1 cellular context compared by ENCODE assay signal in the genomic region with DNA sequence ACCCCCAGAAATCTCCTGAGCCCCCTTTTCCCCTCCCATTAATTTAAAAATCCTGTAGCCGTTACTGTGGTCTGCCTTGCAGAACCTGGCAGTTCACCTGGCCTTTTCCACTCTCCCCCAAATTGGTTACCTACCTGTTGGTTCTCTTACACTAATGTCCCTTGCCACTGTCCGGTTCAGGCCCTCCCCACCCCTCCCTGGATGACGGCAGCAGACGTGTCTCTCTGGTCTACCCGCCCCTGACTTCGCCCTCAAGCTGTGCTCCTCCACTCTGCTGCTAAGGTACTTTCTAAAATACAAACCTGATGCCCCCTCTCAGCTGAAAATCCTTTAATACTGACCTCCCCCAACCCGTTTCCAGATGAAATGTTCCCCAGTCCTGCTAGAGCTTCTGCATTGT.
TF ChIP-seq lines count a peak whose summit lies in the region.

No MANE protein-coding gene starts in this region.

TF ChIP-seq in GM23338, 12 proteins besides CTCF, POLR2A, EP300 and RAD21 (continued from another document):
- TF ChIP-seq, protein P1, sequence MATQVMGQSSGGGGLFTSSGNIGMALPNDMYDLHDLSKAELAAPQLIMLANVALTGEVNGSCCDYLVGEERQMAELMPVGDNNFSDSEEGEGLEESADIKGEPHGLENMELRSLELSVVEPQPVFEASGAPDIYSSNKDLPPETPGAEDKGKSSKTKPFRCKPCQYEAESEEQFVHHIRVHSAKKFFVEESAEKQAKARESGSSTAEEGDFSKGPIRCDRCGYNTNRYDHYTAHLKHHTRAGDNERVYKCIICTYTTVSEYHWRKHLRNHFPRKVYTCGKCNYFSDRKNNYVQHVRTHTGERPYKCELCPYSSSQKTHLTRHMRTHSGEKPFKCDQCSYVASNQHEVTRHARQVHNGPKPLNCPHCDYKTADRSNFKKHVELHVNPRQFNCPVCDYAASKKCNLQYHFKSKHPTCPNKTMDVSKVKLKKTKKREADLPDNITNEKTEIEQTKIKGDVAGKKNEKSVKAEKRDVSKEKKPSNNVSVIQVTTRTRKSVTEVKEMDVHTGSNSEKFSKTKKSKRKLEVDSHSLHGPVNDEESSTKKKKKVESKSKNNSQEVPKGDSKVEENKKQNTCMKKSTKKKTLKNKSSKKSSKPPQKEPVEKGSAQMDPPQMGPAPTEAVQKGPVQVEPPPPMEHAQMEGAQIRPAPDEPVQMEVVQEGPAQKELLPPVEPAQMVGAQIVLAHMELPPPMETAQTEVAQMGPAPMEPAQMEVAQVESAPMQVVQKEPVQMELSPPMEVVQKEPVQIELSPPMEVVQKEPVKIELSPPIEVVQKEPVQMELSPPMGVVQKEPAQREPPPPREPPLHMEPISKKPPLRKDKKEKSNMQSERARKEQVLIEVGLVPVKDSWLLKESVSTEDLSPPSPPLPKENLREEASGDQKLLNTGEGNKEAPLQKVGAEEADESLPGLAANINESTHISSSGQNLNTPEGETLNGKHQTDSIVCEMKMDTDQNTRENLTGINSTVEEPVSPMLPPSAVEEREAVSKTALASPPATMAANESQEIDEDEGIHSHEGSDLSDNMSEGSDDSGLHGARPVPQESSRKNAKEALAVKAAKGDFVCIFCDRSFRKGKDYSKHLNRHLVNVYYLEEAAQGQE (IDR thresholded peaks at IDR 0.05; ENCODE audit: unreplicated experiment), result no peak
- TF ChIP-seq, protein P2, sequence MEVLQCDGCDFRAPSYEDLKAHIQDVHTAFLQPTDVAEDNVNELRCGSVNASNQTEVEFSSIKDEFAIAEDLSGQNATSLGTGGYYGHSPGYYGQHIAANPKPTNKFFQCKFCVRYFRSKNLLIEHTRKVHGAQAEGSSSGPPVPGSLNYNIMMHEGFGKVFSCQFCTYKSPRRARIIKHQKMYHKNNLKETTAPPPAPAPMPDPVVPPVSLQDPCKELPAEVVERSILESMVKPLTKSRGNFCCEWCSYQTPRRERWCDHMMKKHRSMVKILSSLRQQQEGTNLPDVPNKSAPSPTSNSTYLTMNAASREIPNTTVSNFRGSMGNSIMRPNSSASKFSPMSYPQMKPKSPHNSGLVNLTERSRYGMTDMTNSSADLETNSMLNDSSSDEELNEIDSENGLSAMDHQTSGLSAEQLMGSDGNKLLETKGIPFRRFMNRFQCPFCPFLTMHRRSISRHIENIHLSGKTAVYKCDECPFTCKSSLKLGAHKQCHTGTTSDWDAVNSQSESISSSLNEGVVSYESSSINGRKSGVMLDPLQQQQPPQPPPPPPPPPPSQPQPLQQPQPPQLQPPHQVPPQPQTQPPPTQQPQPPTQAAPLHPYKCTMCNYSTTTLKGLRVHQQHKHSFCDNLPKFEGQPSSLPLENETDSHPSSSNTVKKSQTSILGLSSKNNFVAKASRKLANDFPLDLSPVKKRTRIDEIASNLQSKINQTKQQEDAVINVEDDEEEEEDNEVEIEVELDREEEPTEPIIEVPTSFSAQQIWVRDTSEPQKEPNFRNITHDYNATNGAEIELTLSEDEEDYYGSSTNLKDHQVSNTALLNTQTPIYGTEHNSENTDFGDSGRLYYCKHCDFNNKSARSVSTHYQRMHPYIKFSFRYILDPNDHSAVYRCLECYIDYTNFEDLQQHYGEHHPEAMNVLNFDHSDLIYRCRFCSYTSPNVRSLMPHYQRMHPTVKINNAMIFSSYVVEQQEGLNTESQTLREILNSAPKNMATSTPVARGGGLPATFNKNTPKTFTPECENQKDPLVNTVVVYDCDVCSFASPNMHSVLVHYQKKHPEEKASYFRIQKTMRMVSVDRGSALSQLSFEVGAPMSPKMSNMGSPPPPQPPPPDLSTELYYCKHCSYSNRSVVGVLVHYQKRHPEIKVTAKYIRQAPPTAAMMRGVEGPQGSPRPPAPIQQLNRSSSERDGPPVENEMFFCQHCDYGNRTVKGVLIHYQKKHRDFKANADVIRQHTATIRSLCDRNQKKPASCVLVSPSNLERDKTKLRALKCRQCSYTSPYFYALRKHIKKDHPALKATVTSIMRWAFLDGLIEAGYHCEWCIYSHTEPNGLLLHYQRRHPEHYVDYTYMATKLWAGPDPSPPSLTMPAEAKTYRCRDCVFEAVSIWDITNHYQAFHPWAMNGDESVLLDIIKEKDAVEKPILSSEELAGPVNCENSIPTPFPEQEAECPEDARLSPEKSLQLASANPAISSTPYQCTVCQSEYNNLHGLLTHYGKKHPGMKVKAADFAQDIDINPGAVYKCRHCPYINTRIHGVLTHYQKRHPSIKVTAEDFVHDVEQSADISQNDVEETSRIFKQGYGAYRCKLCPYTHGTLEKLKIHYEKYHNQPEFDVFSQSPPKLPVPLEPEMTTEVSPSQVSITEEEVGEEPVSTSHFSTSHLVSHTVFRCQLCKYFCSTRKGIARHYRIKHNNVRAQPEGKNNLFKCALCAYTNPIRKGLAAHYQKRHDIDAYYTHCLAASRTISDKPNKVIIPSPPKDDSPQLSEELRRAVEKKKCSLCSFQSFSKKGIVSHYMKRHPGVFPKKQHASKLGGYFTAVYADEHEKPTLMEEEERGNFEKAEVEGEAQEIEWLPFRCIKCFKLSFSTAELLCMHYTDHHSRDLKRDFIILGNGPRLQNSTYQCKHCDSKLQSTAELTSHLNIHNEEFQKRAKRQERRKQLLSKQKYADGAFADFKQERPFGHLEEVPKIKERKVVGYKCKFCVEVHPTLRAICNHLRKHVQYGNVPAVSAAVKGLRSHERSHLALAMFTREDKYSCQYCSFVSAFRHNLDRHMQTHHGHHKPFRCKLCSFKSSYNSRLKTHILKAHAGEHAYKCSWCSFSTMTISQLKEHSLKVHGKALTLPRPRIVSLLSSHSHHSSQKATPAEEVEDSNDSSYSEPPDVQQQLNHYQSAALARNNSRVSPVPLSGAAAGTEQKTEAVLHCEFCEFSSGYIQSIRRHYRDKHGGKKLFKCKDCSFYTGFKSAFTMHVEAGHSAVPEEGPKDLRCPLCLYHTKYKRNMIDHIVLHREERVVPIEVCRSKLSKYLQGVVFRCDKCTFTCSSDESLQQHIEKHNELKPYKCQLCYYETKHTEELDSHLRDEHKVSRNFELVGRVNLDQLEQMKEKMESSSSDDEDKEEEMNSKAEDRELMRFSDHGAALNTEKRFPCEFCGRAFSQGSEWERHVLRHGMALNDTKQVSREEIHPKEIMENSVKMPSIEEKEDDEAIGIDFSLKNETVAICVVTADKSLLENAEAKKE (CRISPR knock-in tag; IDR thresholded peaks at IDR 0.05), result no peak
- no peak for TF ChIP-seq ZNF114 (CRISPR knock-in tag; IDR thresholded peaks at IDR 0.05)
